Comparison of ENCODE assay signal across 2 cellular contexts in genomic region chr17:3728099-3728498, GRCh38. TPM values are rescaled to one million over a fixed set of nuclear protein-coding genes. Genes with fewer than 3 reads are reported as not detected.
"Had no signal": no experiment of that assay in that cellular context is flagged by ENCODE, and none has a peak within 500 bp of the region (broad histone marks: within the 10 kb centered on the region; RNA-seq: fewer than 3 reads in every experiment).

No MANE protein-coding gene starts in this region.

RNA-seq across cellular contexts. Expression of gene HASPIN, which starts 4.4 kb away (rescaled TPM):
- total RNA-seq: body of pancreas had no signal
- polyA plus RNA-seq: aorta had no signal
